In genomic region chr20:32539063-32539816, GRCh38 we compare ENCODE assay signal across 8 cellular contexts. TPM values are rescaled to one million over a fixed set of nuclear protein-coding genes. Genes with fewer than 3 reads are reported as not detected.
DNase-seq lines count a peak whose midpoint lies in the region; ATAC-seq and TF ChIP-seq lines count a peak whose summit lies in the region.

No MANE protein-coding gene starts in this region.

- no peak for ATAC-seq in HG03457 (IDR thresholded peaks at IDR 0.05; ENCODE audit: unreplicated experiment)
- no peak for ATAC-seq in HG02938 (IDR thresholded peaks at IDR 0.05; ENCODE audit: unreplicated experiment)

- DNase-seq in stimulated activated CD4-positive, alpha-beta T cell treated with anti-CD3 and anti-CD28 coated beads, Interleukin-2, amount 100 ng/mL, for 24 hours, result peak; percentile 36 to 46
- DNase-seq in stimulated activated CD4-positive, alpha-beta T cell treated with anti-CD3 and anti-CD28 coated beads, Interleukin-4, amount 100 ng/mL, for 24 hours, result no peak
- DNase-seq in activated T-helper 1 cell treated with anti-CD3 and anti-CD28 coated beads, Interleukin-12 subunit alpha, Interleukin-12 subunit beta, Interleukin-2, Interleukin-4 antibody, amounts not matched to agents 30 ng/mL and 10 ng/mL and 1 ng/mL, durations not matched to agents 14 hours and 24 hours and 36 hours (ENCODE audit: low spot score), result peak; percentile 19
- DNase-seq in mesothelial cell of epicardium (ENCODE audit: low spot score in 2 of 2, unreplicated experiment in 2 of 2) (no peak), ureter (ENCODE audit: low spot score) (no peak), NCI-H748 (lab: John Stamatoyannopoulos, UW; ENCODE audit: unreplicated experiment) (no peak)

- H3K36me3 Mint-ChIP-seq in activated T-helper 1 cell treated with anti-CD3 and anti-CD28 coated beads, Interleukin-12 subunit alpha, Interleukin-12 subunit beta, Interleukin-2, Interleukin-4 antibody, amounts not matched to agents 30 ng/mL and 10 ng/mL and 1 ng/mL, durations not matched to agents 14 hours and 24 hours and 36 hours (ENCODE audit: low read depth), result peaks cover 9% of the 10 kb centered on the region
- H3K36me3 Mint-ChIP-seq in mesothelial cell of epicardium, result no peaks in the 10 kb centered on the region

- H3K4me1 Mint-ChIP-seq in activated T-helper 1 cell treated with anti-CD3 and anti-CD28 coated beads, Interleukin-12 subunit alpha, Interleukin-12 subunit beta, Interleukin-2, Interleukin-4 antibody, amounts not matched to agents 30 ng/mL and 10 ng/mL and 1 ng/mL, durations not matched to agents 14 hours and 24 hours and 36 hours (ENCODE audit: low read depth), result peaks cover 76% of the 10 kb centered on the region
- peaks cover 69% of the 10 kb centered on the region for H3K4me1 Mint-ChIP-seq in mesothelial cell of epicardium

- peak overlapping the region; percentile 80 for H3K4me3 Mint-ChIP-seq in activated T-helper 1 cell treated with anti-CD3 and anti-CD28 coated beads, Interleukin-12 subunit alpha, Interleukin-12 subunit beta, Interleukin-2, Interleukin-4 antibody, amounts not matched to agents 30 ng/mL and 10 ng/mL and 1 ng/mL, durations not matched to agents 14 hours and 24 hours and 36 hours
- peak overlapping the region; percentile 4 for H3K4me3 Mint-ChIP-seq in mesothelial cell of epicardium

- peaks cover 2% of the 10 kb centered on the region for H3K27me3 Mint-ChIP-seq in activated T-helper 1 cell treated with anti-CD3 and anti-CD28 coated beads, Interleukin-12 subunit alpha, Interleukin-12 subunit beta, Interleukin-2, Interleukin-4 antibody, amounts not matched to agents 30 ng/mL and 10 ng/mL and 1 ng/mL, durations not matched to agents 14 hours and 24 hours and 36 hours (ENCODE audit: insufficient read depth)
- H3K27me3 Mint-ChIP-seq in mesothelial cell of epicardium (ENCODE audit: low read depth), result no peaks in the 10 kb centered on the region

- no peak for TF ChIP-seq CTCF in mesothelial cell of epicardium (IDR thresholded peaks at IDR 0.05; ENCODE audit: unreplicated experiment)

- H3K9me3 Mint-ChIP-seq in activated T-helper 1 cell treated with anti-CD3 and anti-CD28 coated beads, Interleukin-12 subunit alpha, Interleukin-12 subunit beta, Interleukin-2, Interleukin-4 antibody, amounts not matched to agents 30 ng/mL and 10 ng/mL and 1 ng/mL, durations not matched to agents 14 hours and 24 hours and 36 hours, result no peaks in the 10 kb centered on the region
- no peaks in the 10 kb centered on the region for H3K9me3 Mint-ChIP-seq in mesothelial cell of epicardium

- intact Hi-C loops in activated T-helper 1 cell treated with anti-CD3 and anti-CD28 coated beads, Interleukin-12 subunit alpha, Interleukin-12 subunit beta, Interleukin-2, Interleukin-4 antibody, amounts not matched to agents 30 ng/mL and 10 ng/mL and 1 ng/mL, durations not matched to agents 14 hours and 24 hours and 36 hours (cut with micrococcal nuclease), result loop anchor here (5.0 kb wide), 2 partner anchors 203 to 337 kb away; partner anchors contain the start of gene COMMD7

- H3K27ac Mint-ChIP-seq in activated T-helper 1 cell treated with anti-CD3 and anti-CD28 coated beads, Interleukin-12 subunit alpha, Interleukin-12 subunit beta, Interleukin-2, Interleukin-4 antibody, amounts not matched to agents 30 ng/mL and 10 ng/mL and 1 ng/mL, durations not matched to agents 14 hours and 24 hours and 36 hours, result peak overlapping the region; percentile 98
- H3K27ac Mint-ChIP-seq in mesothelial cell of epicardium, result peak overlapping the region; percentile 93

RNA-seq across cellular contexts. Expression of gene NOL4L, which starts 45.9 kb away (rescaled TPM):
- 10.3 and 14.3 TPM in 2 replicates for total RNA-seq in activated T-helper 1 cell treated with anti-CD3 and anti-CD28 coated beads, Interleukin-12 subunit alpha, Interleukin-12 subunit beta, Interleukin-2, Interleukin-4 antibody, amounts not matched to agents 30 ng/mL and 10 ng/mL and 1 ng/mL, durations not matched to agents 14 hours and 24 hours and 36 hours
- total RNA-seq in mesothelial cell of epicardium, result 90.6 to 93.7 TPM (median 91.3 TPM) in 3 replicates
- 40.7 TPM for total RNA-seq in ureter

Comparison
In these comparisons a context has a peak if more than half of its experiments do, and no peak if none do; other contexts are left out.
1. DNase-seq: peak in stimulated activated CD4-positive, alpha-beta T cell treated with anti-CD3 and anti-CD28 coated beads, Interleukin-2, amount 100 ng/mL, for 24 hours (2 of 2) and activated T-helper 1 cell treated with anti-CD3 and anti-CD28 coated beads, Interleukin-12 subunit alpha, Interleukin-12 subunit beta, Interleukin-2, Interleukin-4 antibody, amounts not matched to agents 30 ng/mL and 10 ng/mL and 1 ng/mL, durations not matched to agents 14 hours and 24 hours and 36 hours (single experiment); none in stimulated activated CD4-positive, alpha-beta T cell treated with anti-CD3 and anti-CD28 coated beads, Interleukin-4, amount 100 ng/mL, for 24 hours (single experiment), mesothelial cell of epicardium (0 of 2), ureter (single experiment) and NCI-H748 (single experiment).